7 cellular contexts compared by ENCODE assay signal in the genomic region with DNA sequence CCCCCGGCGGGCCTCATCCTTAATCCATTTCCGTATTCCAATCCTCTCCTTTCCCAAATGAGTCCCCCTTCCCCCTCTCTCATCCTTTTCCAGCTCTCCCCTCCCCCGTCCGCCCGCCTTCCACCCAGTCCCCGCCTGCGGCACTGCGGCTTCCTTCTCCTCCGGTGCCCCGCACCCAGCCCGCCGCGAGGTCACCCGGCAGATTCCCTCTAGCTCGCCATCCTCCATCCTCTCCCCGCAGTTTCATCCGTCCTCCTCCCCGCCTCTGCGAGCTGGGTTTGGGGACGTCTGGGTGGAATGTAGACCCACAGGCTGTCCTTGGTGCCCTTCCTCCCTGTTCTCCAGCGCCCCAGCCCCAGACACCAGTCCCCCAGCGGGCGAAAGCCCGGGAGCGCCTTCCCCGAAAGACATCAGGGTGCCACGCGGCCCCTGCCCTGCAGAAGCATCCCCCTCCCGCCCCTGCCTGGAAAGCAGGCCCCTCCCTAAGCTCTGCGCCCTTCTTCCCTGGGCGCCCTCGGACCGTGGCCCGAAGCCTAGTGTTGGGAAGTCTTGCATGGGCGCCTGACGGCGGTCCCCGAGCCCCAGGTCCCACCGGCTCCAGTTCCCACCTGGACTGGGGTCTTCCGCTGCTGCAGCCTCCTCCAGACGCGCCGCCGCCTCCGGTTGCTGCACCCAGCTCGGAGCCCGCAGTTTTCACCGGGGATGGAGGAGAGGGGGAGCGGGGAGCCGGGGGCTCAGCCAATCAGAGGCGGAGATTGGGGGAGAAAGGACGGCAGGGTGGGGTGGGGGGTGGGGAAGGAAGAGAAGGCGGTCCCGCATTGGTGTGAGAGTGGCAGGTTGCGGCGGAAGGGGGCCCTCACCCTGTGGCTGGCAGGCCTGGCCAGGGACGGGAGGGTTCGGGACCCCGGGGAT. TPM values are rescaled to one million over a fixed set of nuclear protein-coding genes. Genes with fewer than 3 reads are reported as not detected.
DNase-seq lines count a peak whose midpoint lies in the region; ATAC-seq and TF ChIP-seq lines count a peak whose summit lies in the region.

THY1 (minus strand) TSS at position 668 of the 912 bp plus-strand sequence. CDS start 2,267 bp downstream, outside the sequence.

- H3K27me3 ChIP-seq in SK-N-SH (ENCODE audit: insufficient read depth) = no peaks in the 10 kb centered on the region

- DNase-seq in H4 (ENCODE audit: low spot score) (no peak), SK-N-SH (peak; percentile 96), fibroblast of pulmonary artery (ENCODE audit: low read depth) (no peak), occipital lobe (lab: John Stamatoyannopoulos, UW) (peak; percentile 78), NCI-H226 (no peak)

- H3F3A ChIP-seq in SK-N-SH (replicated peaks; ENCODE audit: insufficient read depth) = peaks cover 20% of the 10 kb centered on the region

- TF ChIP-seq CTCF in SK-N-SH (IDR thresholded peaks at IDR 0.05) (no peak), fibroblast of pulmonary artery (IDR thresholded peaks at IDR 0.05; ENCODE audit: low read length, missing control alignments) (no peak)

- POLR2A ChIA-PET in SK-N-SH (lab: Yijun Ruan, JAX) = interaction anchor here (0.6 to 1.6 kb wide), 7 partner anchors 10 to 817 kb away, joined by 3 to 7 read pairs (median 5); partner anchors contain the start of genes POU2F3 and USP2

- peaks cover 18 to 58% of the 10 kb centered on the region in 2 experiments for H3K4me1 ChIP-seq in SK-N-SH (ENCODE audit: control insufficient read depth in 1 of 2, insufficient read depth in 2 of 2, low read depth in 1 of 2, low read length in 1 of 2)

- TF ChIP-seq RAD21 in SK-N-SH (IDR thresholded peaks at IDR 0.05; ENCODE audit: low read length) = no peak

- peak within 1 kb of the TSS; percentile 87 to 96 for H3K4me3 ChIP-seq in SK-N-SH (ENCODE audit: low read depth in 2 of 2, low read length in 1 of 2)
- H3K4me3 ChIP-seq in fibroblast of pulmonary artery (replicated peaks; ENCODE audit: low read depth, low read length) = peak within 1 kb of the TSS; percentile 60

- peaks cover 22 to 33% of the 10 kb centered on the region in 2 experiments for H3K36me3 ChIP-seq in SK-N-SH (replicated peaks in 1 of 2; ENCODE audit: control insufficient read depth in 1 of 2, insufficient read depth in 2 of 2, low read length in 1 of 2)

- peak within 1 kb of the TSS; percentile 70 to 89 for H3K27ac ChIP-seq in SK-N-SH (ENCODE audit: low read depth in 2 of 2, low read length in 1 of 2)

- H2AFZ ChIP-seq in SK-N-SH (ENCODE audit: low read depth) = peak within 1 kb of the TSS; percentile 91

- ATAC-seq in GM18498 (IDR thresholded peaks at IDR 0.05; ENCODE audit: unreplicated experiment) (no peak), GM19351 (IDR thresholded peaks at IDR 0.05; ENCODE audit: unreplicated experiment) (no peak)

- peaks cover 38% of the 10 kb centered on the region for H4K20me1 ChIP-seq in SK-N-SH (ENCODE audit: insufficient read depth)

- WGBS in SK-N-SH (ENCODE audit: low lambda C conversion rate) = 2% methylated on average over 21 of the region's 60 CpGs

- peak within 1 kb of the TSS; percentile 90 for H3K4me2 ChIP-seq in SK-N-SH

- peak within 1 kb of the TSS; percentile 79 for H3K9ac ChIP-seq in SK-N-SH

- no peaks in the 10 kb centered on the region for H3K9me3 ChIP-seq in SK-N-SH

- H3K9me2 ChIP-seq in SK-N-SH = no peaks in the 10 kb centered on the region

- peaks cover 45% of the 10 kb centered on the region for H3K79me2 ChIP-seq in SK-N-SH (ENCODE audit: insufficient read depth)

- CTCF ChIA-PET in SK-N-SH (lab: Yijun Ruan, JAX) = interaction anchor here (1.0 to 6.2 kb wide), 10 partner anchors 9 to 66 kb away, joined by 3 to 60 read pairs (median 6); partner anchors contain the start of gene USP2

- TF ChIP-seq EP300 in SK-N-SH (IDR thresholded peaks at IDR 0.05; ENCODE audit: borderline replicate concordance in 1 of 2, low read depth in 1 of 2, low read length in 1 of 2) = no peak

TF ChIP-seq in SK-N-SH, 30 proteins besides CTCF, POLR2A, EP300 and RAD21 (continues in another document):
- TF ChIP-seq PBX3 (IDR thresholded peaks at IDR 0.05) = peak; percentile 55; the same call in 1 of the 2 replicates
- TF ChIP-seq, protein P1, sequence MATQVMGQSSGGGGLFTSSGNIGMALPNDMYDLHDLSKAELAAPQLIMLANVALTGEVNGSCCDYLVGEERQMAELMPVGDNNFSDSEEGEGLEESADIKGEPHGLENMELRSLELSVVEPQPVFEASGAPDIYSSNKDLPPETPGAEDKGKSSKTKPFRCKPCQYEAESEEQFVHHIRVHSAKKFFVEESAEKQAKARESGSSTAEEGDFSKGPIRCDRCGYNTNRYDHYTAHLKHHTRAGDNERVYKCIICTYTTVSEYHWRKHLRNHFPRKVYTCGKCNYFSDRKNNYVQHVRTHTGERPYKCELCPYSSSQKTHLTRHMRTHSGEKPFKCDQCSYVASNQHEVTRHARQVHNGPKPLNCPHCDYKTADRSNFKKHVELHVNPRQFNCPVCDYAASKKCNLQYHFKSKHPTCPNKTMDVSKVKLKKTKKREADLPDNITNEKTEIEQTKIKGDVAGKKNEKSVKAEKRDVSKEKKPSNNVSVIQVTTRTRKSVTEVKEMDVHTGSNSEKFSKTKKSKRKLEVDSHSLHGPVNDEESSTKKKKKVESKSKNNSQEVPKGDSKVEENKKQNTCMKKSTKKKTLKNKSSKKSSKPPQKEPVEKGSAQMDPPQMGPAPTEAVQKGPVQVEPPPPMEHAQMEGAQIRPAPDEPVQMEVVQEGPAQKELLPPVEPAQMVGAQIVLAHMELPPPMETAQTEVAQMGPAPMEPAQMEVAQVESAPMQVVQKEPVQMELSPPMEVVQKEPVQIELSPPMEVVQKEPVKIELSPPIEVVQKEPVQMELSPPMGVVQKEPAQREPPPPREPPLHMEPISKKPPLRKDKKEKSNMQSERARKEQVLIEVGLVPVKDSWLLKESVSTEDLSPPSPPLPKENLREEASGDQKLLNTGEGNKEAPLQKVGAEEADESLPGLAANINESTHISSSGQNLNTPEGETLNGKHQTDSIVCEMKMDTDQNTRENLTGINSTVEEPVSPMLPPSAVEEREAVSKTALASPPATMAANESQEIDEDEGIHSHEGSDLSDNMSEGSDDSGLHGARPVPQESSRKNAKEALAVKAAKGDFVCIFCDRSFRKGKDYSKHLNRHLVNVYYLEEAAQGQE (IDR thresholded peaks at IDR 0.05; ENCODE audit: low read depth, low read length) = no peak
- TF ChIP-seq SIN3A (IDR thresholded peaks at IDR 0.05; ENCODE audit: borderline replicate concordance, low read depth, low read length) = no peak
- TF ChIP-seq, protein P2, sequence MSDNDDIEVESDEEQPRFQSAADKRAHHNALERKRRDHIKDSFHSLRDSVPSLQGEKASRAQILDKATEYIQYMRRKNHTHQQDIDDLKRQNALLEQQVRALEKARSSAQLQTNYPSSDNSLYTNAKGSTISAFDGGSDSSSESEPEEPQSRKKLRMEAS (IDR thresholded peaks at IDR 0.05; ENCODE audit: low read depth) = peak; percentile 14; the same call in 1 of the 2 replicates
- TF ChIP-seq, protein P3, sequence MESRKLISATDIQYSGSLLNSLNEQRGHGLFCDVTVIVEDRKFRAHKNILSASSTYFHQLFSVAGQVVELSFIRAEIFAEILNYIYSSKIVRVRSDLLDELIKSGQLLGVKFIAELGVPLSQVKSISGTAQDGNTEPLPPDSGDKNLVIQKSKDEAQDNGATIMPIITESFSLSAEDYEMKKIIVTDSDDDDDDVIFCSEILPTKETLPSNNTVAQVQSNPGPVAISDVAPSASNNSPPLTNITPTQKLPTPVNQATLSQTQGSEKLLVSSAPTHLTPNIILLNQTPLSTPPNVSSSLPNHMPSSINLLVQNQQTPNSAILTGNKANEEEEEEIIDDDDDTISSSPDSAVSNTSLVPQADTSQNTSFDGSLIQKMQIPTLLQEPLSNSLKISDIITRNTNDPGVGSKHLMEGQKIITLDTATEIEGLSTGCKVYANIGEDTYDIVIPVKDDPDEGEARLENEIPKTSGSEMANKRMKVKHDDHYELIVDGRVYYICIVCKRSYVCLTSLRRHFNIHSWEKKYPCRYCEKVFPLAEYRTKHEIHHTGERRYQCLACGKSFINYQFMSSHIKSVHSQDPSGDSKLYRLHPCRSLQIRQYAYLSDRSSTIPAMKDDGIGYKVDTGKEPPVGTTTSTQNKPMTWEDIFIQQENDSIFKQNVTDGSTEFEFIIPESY (IDR thresholded peaks at IDR 0.05; ENCODE audit: borderline replicate concordance, low read depth) = no peak
- peak; percentile 84 for TF ChIP-seq TAF1 (IDR thresholded peaks at IDR 0.05; ENCODE audit: borderline replicate concordance, low read depth, low read length)
- TF ChIP-seq, protein P4, sequence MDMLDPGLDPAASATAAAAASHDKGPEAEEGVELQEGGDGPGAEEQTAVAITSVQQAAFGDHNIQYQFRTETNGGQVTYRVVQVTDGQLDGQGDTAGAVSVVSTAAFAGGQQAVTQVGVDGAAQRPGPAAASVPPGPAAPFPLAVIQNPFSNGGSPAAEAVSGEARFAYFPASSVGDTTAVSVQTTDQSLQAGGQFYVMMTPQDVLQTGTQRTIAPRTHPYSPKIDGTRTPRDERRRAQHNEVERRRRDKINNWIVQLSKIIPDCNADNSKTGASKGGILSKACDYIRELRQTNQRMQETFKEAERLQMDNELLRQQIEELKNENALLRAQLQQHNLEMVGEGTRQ (IDR thresholded peaks at IDR 0.05; ENCODE audit: borderline replicate concordance, low read depth, low read length) = no peak
- TF ChIP-seq GATA2 (CRISPR knock-in tag; IDR thresholded peaks at IDR 0.05) = no peak
- TF ChIP-seq POLR2AphosphoS5 (IDR thresholded peaks at IDR 0.05; ENCODE audit: low read depth, low read length) = peak; percentile 99
- TF ChIP-seq RXRA (IDR thresholded peaks at IDR 0.05; ENCODE audit: borderline replicate concordance, low read depth) = no peak
- TF ChIP-seq EZH2phosphoT487 (IDR thresholded peaks at IDR 0.05; ENCODE audit: borderline replicate concordance, low read depth) = no peak
- no peak for TF ChIP-seq JUND (IDR thresholded peaks at IDR 0.05)
- no peak for TF ChIP-seq GABPA (IDR thresholded peaks at IDR 0.05; ENCODE audit: low read depth)
- TF ChIP-seq NRF1 (IDR thresholded peaks at IDR 0.05; ENCODE audit: low read depth, low read length) = no peak

RNA-seq across cellular contexts. Expression of gene THY1, which starts in this region (rescaled TPM):
- total RNA-seq in H4 (2014; rRNA removed; shearing (Covaris generic)) = 191 and 193 TPM in 2 replicates
- 1,091 and 1,905 TPM in 2 replicates for polyA plus RNA-seq in SK-N-SH (2012; rRNA removed)
- polyA plus RNA-seq in SK-N-SH (2012; cell fraction: cytosol; rRNA removed) = 451 and 1,082 TPM in 2 replicates
- 429 and 498 TPM in 2 replicates for polyA plus RNA-seq in SK-N-SH (2012; cell fraction: nucleus; rRNA removed)
- 25.4 TPM for total RNA-seq in occipital lobe

Comparison
In these comparisons a context has a peak if more than half of its experiments do, and no peak if none do; other contexts are left out.
1. DNase-seq: peak in SK-N-SH (single experiment) and occipital lobe (single experiment); none in H4 (single experiment), fibroblast of pulmonary artery (single experiment) and NCI-H226 (single experiment).